Comparison of ENCODE assay signal across 9 cellular contexts in the genomic region with DNA sequence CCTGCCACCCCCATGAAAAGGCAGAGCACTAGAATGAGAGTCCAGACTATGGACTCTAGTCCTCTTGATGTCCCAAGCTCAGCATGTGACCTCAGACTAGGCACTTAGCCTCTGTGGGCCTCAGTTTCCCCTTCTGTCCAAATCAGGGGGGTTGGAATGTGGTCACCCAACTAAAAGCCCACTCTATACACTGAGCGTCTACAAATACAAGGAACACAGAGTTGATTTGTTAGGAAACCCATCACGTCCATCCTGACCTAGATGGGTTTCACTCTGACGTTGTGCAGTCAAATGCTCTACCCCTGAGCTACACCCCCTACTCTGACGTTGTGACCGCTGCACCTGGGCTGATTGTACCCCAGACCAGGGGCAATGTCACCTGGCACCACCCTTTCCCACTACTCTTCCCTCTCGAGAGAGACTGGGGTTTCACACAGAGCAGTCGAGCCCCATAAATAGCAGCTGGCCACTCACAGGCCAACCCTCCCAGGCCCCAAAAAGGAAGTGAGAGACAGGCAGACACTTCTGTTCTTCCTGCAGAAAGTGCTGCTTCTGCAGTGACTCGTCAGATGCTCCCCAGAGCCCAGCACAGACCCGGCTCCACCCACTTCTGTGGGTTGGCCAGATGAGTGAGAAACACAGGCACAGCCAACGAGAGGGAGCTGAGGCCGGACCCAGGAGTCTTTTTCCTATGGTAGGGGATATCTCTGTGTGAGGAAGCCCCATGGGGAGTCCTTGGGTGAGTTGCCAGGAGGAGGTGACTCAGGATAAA. TPM values are rescaled to one million over a fixed set of nuclear protein-coding genes. Genes with fewer than 3 reads are reported as not detected.
DNase-seq lines count a peak whose midpoint lies in the region; ATAC-seq and TF ChIP-seq lines count a peak whose summit lies in the region.
"Had no signal": no experiment of that assay in that cellular context is flagged by ENCODE, and none has a peak within 500 bp of the region (broad histone marks: within the 10 kb centered on the region; RNA-seq: fewer than 3 reads in every experiment).

No MANE protein-coding gene starts in this region.

- H3K4me3 ChIP-seq in AG04450 (ENCODE audit: low read depth, low read length), result no peak overlapping the region
- no peak overlapping the region for H3K4me3 ChIP-seq in hepatocyte

- POLR2A ChIA-PET in AG04450 (lab: Yijun Ruan, JAX), result no interaction called here

- no peaks in the 10 kb centered on the region for H3K4me1 ChIP-seq in hepatocyte (ENCODE audit: insufficient read depth)

- H3K9me3 Mint-ChIP-seq in mesothelial cell of epicardium, result no peaks in the 10 kb centered on the region

- H3K27ac Mint-ChIP-seq in mesothelial cell of epicardium, result no peak overlapping the region

- no peaks in the 10 kb centered on the region for H3K36me3 Mint-ChIP-seq in mesothelial cell of epicardium

- WGBS in hepatocyte (ENCODE audit: low lambda C conversion rate, missing lambda C conversion rate), result 56% methylated on average over 11 of the region's 11 CpGs

- H3K27me3 Mint-ChIP-seq in mesothelial cell of epicardium (ENCODE audit: low read depth), result no peaks in the 10 kb centered on the region

- H3K36me3 ChIP-seq in hepatocyte (replicated peaks; ENCODE audit: insufficient read depth, low read depth), result no peaks in the 10 kb centered on the region

- peak; percentile 58; the same call in 1 of the 2 replicates for TF ChIP-seq POLR2A in Raji (IDR thresholded peaks at IDR 0.05; ENCODE audit: insufficient read depth, low read depth, low read length)

- CTCF ChIA-PET in AG04450 (lab: Charles Lee), result interaction anchor here (1.2 to 1.7 kb wide), 2 partner anchors 10 to 72 kb away, joined by 4 read pairs; no protein-coding TSS in a partner anchor

- H3K27ac ChIP-seq in AG04450 (ENCODE audit: low read depth, low read length), result no peak overlapping the region
- peak overlapping the region; percentile 48 for H3K27ac ChIP-seq in hepatocyte

- no peak overlapping the region for H2AFZ ChIP-seq in hepatocyte

- TF ChIP-seq CTCF in AG04450 (IDR thresholded peaks at IDR 0.05; ENCODE audit: low read depth, low read length) (no peak), hepatocyte (IDR thresholded peaks at IDR 0.05; ENCODE audit: poor library complexity) (no peak), mesothelial cell of epicardium (IDR thresholded peaks at IDR 0.05; ENCODE audit: unreplicated experiment) (no peak)

- no peak overlapping the region for H3K4me3 Mint-ChIP-seq in mesothelial cell of epicardium

- H3K9me2 ChIP-seq in hepatocyte (replicated peaks; ENCODE audit: insufficient read depth), result no peaks in the 10 kb centered on the region

- peak; percentile 62 for ATAC-seq in GM19025 (IDR thresholded peaks at IDR 0.05; ENCODE audit: low read depth, unreplicated experiment)
- peak; percentile 66 for ATAC-seq in HG03097 (IDR thresholded peaks at IDR 0.05; ENCODE audit: low FRiP score, unreplicated experiment)

- no peaks in the 10 kb centered on the region for H3K79me2 ChIP-seq in hepatocyte

- H3K9me3 ChIP-seq in AG04450 (ENCODE audit: control insufficient read depth, insufficient read depth, low read length) (no peaks in the 10 kb centered on the region), hepatocyte (ENCODE audit: low read depth) (no peaks in the 10 kb centered on the region)

- no peaks in the 10 kb centered on the region for H4K20me1 ChIP-seq in hepatocyte (ENCODE audit: insufficient read depth, poor library complexity, severe bottlenecking)

- peaks cover 3% of the 10 kb centered on the region for H3K4me1 Mint-ChIP-seq in mesothelial cell of epicardium

- DNase-seq in AG04450 (ENCODE audit: low read depth, low spot score), result peak; percentile 27
- DNase-seq in activated naive CD4-positive, alpha-beta T cell treated with anti-CD3 and anti-CD28 coated beads, Interleukin-2, amount 50 U/mL, for 16 hours, result peak; percentile 47
- DNase-seq in hepatocyte (ENCODE audit: low spot score), result peak; percentile 67
- peak; percentile 44 to 59 for DNase-seq in stimulated activated CD4-positive, alpha-beta T cell treated with anti-CD3 and anti-CD28 coated beads, Interleukin-15, amount 100 ng/mL, for 48 hours (ENCODE audit: low read depth in 2 of 2)
- no peak for DNase-seq in mesothelial cell of epicardium (ENCODE audit: low spot score in 2 of 2, unreplicated experiment in 2 of 2)

- H3K4me2 ChIP-seq in hepatocyte, result no peak overlapping the region

- H3K27me3 ChIP-seq in AG04450 (ENCODE audit: control insufficient read depth, insufficient read depth, low read length) (peaks cover 13% of the 10 kb centered on the region), hepatocyte (no peaks in the 10 kb centered on the region)

RNA-seq across cellular contexts. Expression of gene TNFRSF13B, which starts 16.1 kb away (rescaled TPM):
- polyA plus RNA-seq in AG04450 (2011; rRNA removed) (not detected in 2 replicates), hepatocyte (not detected in 2 replicates)
- polyA minus RNA-seq in AG04450 (2011; rRNA and poly(A)+ RNA removed), result not detected in 2 replicates
- total RNA-seq in hepatocyte (not detected in 2 replicates), mesothelial cell of epicardium (not detected in 3 replicates)
- total RNA-seq: skeletal muscle tissue had no signal

RNA-seq across cellular contexts. Expression of gene MPRIP, which starts 54.2 kb away (rescaled TPM):
- polyA plus RNA-seq in AG04450 (2011; rRNA removed) (95.0 and 122 TPM in 2 replicates), hepatocyte (91.7 and 123 TPM in 2 replicates)
- 152 and 153 TPM in 2 replicates for polyA minus RNA-seq in AG04450 (2011; rRNA and poly(A)+ RNA removed)
- total RNA-seq in hepatocyte (80.1 and 202 TPM in 2 replicates), mesothelial cell of epicardium (224 to 228 TPM (median 225 TPM) in 3 replicates)

Comparison
In these comparisons a context has a peak if more than half of its experiments do, and no peak if none do; other contexts are left out.
1. DNase-seq: peak in AG04450 (single experiment), activated naive CD4-positive, alpha-beta T cell treated with anti-CD3 and anti-CD28 coated beads, Interleukin-2, amount 50 U/mL, for 16 hours (single experiment), hepatocyte (single experiment) and stimulated activated CD4-positive, alpha-beta T cell treated with anti-CD3 and anti-CD28 coated beads, Interleukin-15, amount 100 ng/mL, for 48 hours (2 of 2); none in mesothelial cell of epicardium (0 of 2).